Comparison of ENCODE assay signal across 12 cellular contexts in the genomic region with DNA sequence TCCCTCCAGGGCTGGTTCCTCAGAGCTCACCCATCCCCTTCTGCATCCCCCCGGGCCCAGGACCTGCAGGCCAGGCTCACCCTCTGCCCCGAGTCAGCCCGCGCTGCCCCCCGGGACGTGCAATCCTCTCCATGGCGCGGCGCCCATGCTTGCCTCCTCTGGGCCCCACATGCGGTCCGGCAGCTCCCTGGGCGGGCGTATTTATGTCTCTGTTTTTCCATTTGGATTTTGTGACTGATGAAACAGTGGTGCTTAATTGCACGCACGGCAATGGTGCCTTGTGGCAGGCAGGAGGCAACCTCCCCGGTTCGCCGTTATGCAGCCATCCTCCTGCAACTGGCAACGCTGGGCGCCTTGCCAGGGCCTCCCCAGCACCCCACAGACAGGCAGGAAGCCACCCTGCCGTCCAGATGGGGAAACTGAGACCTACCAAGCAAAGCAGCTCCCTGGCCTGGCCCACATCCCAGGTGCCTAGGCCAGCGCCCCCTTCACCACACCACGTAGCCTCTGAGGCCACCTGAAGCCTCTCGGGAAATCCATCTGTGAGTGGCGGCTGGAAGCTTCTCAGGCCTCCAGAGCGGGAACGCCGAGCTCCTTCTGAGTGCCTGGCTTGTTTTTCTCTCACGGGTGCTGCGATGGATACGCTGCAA. TPM values are rescaled to one million over a fixed set of nuclear protein-coding genes. Genes with fewer than 3 reads are reported as not detected.
DNase-seq lines count a peak whose midpoint lies in the region; ATAC-seq lines count a peak whose summit lies in the region.
"Had no signal": no experiment of that assay in that cellular context is flagged by ENCODE, and none has a peak within 500 bp of the region (broad histone marks: within the 10 kb centered on the region; RNA-seq: fewer than 3 reads in every experiment).

No MANE protein-coding gene starts in this region.

- H3K4me3 ChIP-seq in rectal smooth muscle tissue (ENCODE audit: low read length), result peak overlapping the region; percentile 1
- H3K4me3 ChIP-seq: A549 had no signal

- H3K27ac Mint-ChIP-seq in activated CD4-positive, alpha-beta T cell treated with anti-CD3 and anti-CD28 coated beads, Interleukin-2, amount 10 ng/mL, durations not matched to agents 24 days and 14 days, result no peak overlapping the region
- H3K27ac Mint-ChIP-seq in effector memory CD8-positive, alpha-beta T cell, result peak overlapping the region; percentile 46 to 59
- no peak overlapping the region for H3K27ac Mint-ChIP-seq in activated CD8-positive, alpha-beta T cell treated with anti-CD3 and anti-CD28 coated beads, Interleukin-2, amount 10 ng/mL, durations not matched to agents 7 days and 5 days

- DNase-seq in activated CD4-positive, alpha-beta T cell treated with anti-CD3 and anti-CD28 coated beads, Interleukin-2, amount 10 ng/mL, durations not matched to agents 24 days and 14 days, result no peak
- DNase-seq in activated CD4-positive, alpha-beta T cell treated with anti-CD3 and anti-CD28 coated beads, Interleukin-2, amount 50 U/mL, for 1 hour, result no peak
- DNase-seq in Daoy (ENCODE audit: low read depth) (peak; percentile 21), NCI-H2107 treated with DMSO at 0.1 percent for 48 hours (lab: John Stamatoyannopoulos, UW; ENCODE audit: unreplicated experiment) (no peak)
- DNase-seq in effector memory CD8-positive, alpha-beta T cell, result no peak
- DNase-seq in activated CD8-positive, alpha-beta T cell treated with anti-CD3 and anti-CD28 coated beads, Interleukin-2, amount 10 ng/mL, durations not matched to agents 7 days and 5 days, result no peak
- DNase-seq: NCI-H524 treated with DMSO at 0.1 percent for 48 hours, SIG-M5, uterus had no signal

- H3K9ac ChIP-seq in rectal smooth muscle tissue (ENCODE audit: low read length), result no peak overlapping the region

- H3K36me3 ChIP-seq in rectal smooth muscle tissue (ENCODE audit: control insufficient read depth, insufficient read depth, low read length), result no peaks in the 10 kb centered on the region
- H3K36me3 ChIP-seq: uterus had no signal

- peak overlapping the region; percentile 15 for H3K4me3 Mint-ChIP-seq in activated CD4-positive, alpha-beta T cell treated with anti-CD3 and anti-CD28 coated beads, Interleukin-2, amount 10 ng/mL, durations not matched to agents 24 days and 14 days
- H3K4me3 Mint-ChIP-seq in effector memory CD8-positive, alpha-beta T cell, result peak overlapping the region; percentile 77 to 81
- H3K4me3 Mint-ChIP-seq in activated CD8-positive, alpha-beta T cell treated with anti-CD3 and anti-CD28 coated beads, Interleukin-2, amount 10 ng/mL, durations not matched to agents 7 days and 5 days, result no peak overlapping the region

- H3K27me3 ChIP-seq in rectal smooth muscle tissue (ENCODE audit: control insufficient read depth, insufficient read depth, low read length), result peaks cover 10% of the 10 kb centered on the region

- H3K36me3 Mint-ChIP-seq in activated CD4-positive, alpha-beta T cell treated with anti-CD3 and anti-CD28 coated beads, Interleukin-2, amount 10 ng/mL, durations not matched to agents 24 days and 14 days (ENCODE audit: low read depth), result no peaks in the 10 kb centered on the region
- peaks cover 4% of the 10 kb centered on the region for H3K36me3 Mint-ChIP-seq in effector memory CD8-positive, alpha-beta T cell (ENCODE audit: insufficient read depth)
- H3K36me3 Mint-ChIP-seq in activated CD8-positive, alpha-beta T cell treated with anti-CD3 and anti-CD28 coated beads, Interleukin-2, amount 10 ng/mL, durations not matched to agents 7 days and 5 days (ENCODE audit: low read depth), result no peaks in the 10 kb centered on the region

- H3K9me3 Mint-ChIP-seq in activated CD4-positive, alpha-beta T cell treated with anti-CD3 and anti-CD28 coated beads, Interleukin-2, amount 10 ng/mL, durations not matched to agents 24 days and 14 days, result no peaks in the 10 kb centered on the region
- H3K9me3 Mint-ChIP-seq in effector memory CD8-positive, alpha-beta T cell, result no peaks in the 10 kb centered on the region
- H3K9me3 Mint-ChIP-seq in activated CD8-positive, alpha-beta T cell treated with anti-CD3 and anti-CD28 coated beads, Interleukin-2, amount 10 ng/mL, durations not matched to agents 7 days and 5 days (ENCODE audit: insufficient read depth), result no peaks in the 10 kb centered on the region

- no peak for ATAC-seq in effector memory CD8-positive, alpha-beta T cell (replicated peaks)
- no peak for ATAC-seq in activated CD8-positive, alpha-beta T cell treated with anti-CD3 and anti-CD28 coated beads, Interleukin-2, amount 10 ng/mL, durations not matched to agents 7 days and 5 days
- ATAC-seq in activated CD4-positive, CD25-positive, alpha-beta regulatory T cell treated with anti-CD3 and anti-CD28 coated beads, Interleukin-2, amount 50 U/mL, for 24 hours, result no peak

- intact Hi-C loops in activated CD4-positive, alpha-beta T cell treated with anti-CD3 and anti-CD28 coated beads, Interleukin-2, amount 10 ng/mL, durations not matched to agents 24 days and 14 days (cut with micrococcal nuclease), result no loop called here

- H3K4me1 ChIP-seq in rectal smooth muscle tissue (ENCODE audit: control insufficient read depth, insufficient read depth, low read length), result peaks cover 4% of the 10 kb centered on the region

- CTCF ChIA-PET in activated CD8-positive, alpha-beta T cell treated with anti-CD3 and anti-CD28 coated beads, Interleukin-2, amount 10 ng/mL, durations not matched to agents 7 days and 5 days (lab: Charles Lee), result no interaction called here

- peaks cover 18% of the 10 kb centered on the region for H3K27me3 Mint-ChIP-seq in activated CD4-positive, alpha-beta T cell treated with anti-CD3 and anti-CD28 coated beads, Interleukin-2, amount 10 ng/mL, durations not matched to agents 24 days and 14 days
- peaks cover 7 to 51% of the 10 kb centered on the region in 2 donors for H3K27me3 Mint-ChIP-seq in effector memory CD8-positive, alpha-beta T cell
- H3K27me3 Mint-ChIP-seq in activated CD8-positive, alpha-beta T cell treated with anti-CD3 and anti-CD28 coated beads, Interleukin-2, amount 10 ng/mL, durations not matched to agents 7 days and 5 days (ENCODE audit: low read depth), result peaks cover 16% of the 10 kb centered on the region

- POLR2A ChIA-PET in activated CD8-positive, alpha-beta T cell treated with anti-CD3 and anti-CD28 coated beads, Interleukin-2, amount 10 ng/mL, durations not matched to agents 7 days and 5 days (lab: Charles Lee), result no interaction called here

- H3K27ac ChIP-seq in rectal smooth muscle tissue (ENCODE audit: low read depth, low read length), result no peak overlapping the region
- H3K27ac ChIP-seq: uterus had no signal

- H3K4me1 Mint-ChIP-seq in activated CD4-positive, alpha-beta T cell treated with anti-CD3 and anti-CD28 coated beads, Interleukin-2, amount 10 ng/mL, durations not matched to agents 24 days and 14 days, result no peaks in the 10 kb centered on the region
- H3K4me1 Mint-ChIP-seq in effector memory CD8-positive, alpha-beta T cell (ENCODE audit: low read depth in 2 of 2), result peaks cover 3 to 4% of the 10 kb centered on the region in 2 donors
- peaks cover 13% of the 10 kb centered on the region for H3K4me1 Mint-ChIP-seq in activated CD8-positive, alpha-beta T cell treated with anti-CD3 and anti-CD28 coated beads, Interleukin-2, amount 10 ng/mL, durations not matched to agents 7 days and 5 days (ENCODE audit: low read depth)

RNA-seq across cellular contexts. Expression of gene UNCX, which starts 58.5 kb away (rescaled TPM):
- not detected in 2 replicates for total RNA-seq in activated CD4-positive, alpha-beta T cell treated with anti-CD3 and anti-CD28 coated beads, Interleukin-2, amount 10 ng/mL, durations not matched to agents 24 days and 14 days
- total RNA-seq in Daoy (2014; rRNA removed; shearing (Covaris generic)), result not detected in 2 replicates
- not detected for total RNA-seq in activated CD8-positive, alpha-beta T cell treated with anti-CD3 and anti-CD28 coated beads, Interleukin-2, amount 10 ng/mL, durations not matched to agents 7 days and 5 days
- total RNA-seq: uterus had no signal

Comparison
In these comparisons a context has a peak if more than half of its experiments do, and no peak if none do; other contexts are left out.
1. H3K27ac Mint-ChIP-seq: peak in effector memory CD8-positive, alpha-beta T cell (2 of 2); none in activated CD4-positive, alpha-beta T cell treated with anti-CD3 and anti-CD28 coated beads, Interleukin-2, amount 10 ng/mL, durations not matched to agents 24 days and 14 days (single experiment) and activated CD8-positive, alpha-beta T cell treated with anti-CD3 and anti-CD28 coated beads, Interleukin-2, amount 10 ng/mL, durations not matched to agents 7 days and 5 days (single experiment).